Comparison of ENCODE assay signal across 8 cellular contexts in the genomic region with DNA sequence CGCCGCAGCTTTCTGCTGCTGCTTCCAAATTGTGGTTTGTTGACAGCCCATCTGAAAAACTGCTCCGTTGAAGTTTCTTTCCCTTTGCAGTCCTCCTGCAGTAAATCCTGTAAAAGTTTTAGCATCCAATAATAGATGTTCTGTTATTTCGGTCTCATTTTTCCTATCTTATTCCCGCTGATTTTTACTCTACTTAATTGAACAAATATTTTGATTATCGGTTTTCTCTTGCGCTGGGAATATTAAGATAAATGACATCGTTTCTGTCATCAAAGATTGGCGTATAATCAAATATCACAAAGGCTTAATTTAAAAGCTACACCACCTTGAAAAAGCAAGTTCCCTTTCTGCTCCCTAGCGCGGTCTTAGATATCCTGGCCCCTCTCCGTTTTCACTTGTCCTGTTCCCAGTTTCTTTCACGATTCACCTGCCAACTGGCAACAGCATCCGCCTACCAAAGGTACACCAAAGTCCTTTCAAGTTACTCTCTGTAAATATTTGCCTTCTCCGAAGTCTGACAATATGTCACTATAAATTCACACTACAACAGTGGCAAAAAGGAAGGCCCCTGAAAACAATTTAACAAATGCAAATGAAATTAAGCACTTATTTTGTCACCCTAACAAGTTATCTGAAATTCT. TPM values are rescaled to one million over a fixed set of nuclear protein-coding genes. Genes with fewer than 3 reads are reported as not detected.
DNase-seq lines count a peak whose midpoint lies in the region; ATAC-seq and TF ChIP-seq lines count a peak whose summit lies in the region.

No MANE protein-coding gene starts in this region.

- H3K4me1 ChIP-seq in left ventricle myocardium inferior = peaks cover 55% of the 10 kb centered on the region
- peaks cover 30% of the 10 kb centered on the region for H3K4me1 ChIP-seq in iPS-15b (ENCODE audit: control insufficient read depth, insufficient read depth, low read length)
- peaks cover 19 to 47% (median 39%) of the 10 kb centered on the region in 6 donors for H3K4me1 ChIP-seq in spleen

- peak overlapping the region; percentile 30 for H3K9ac ChIP-seq in iPS-15b (ENCODE audit: low read depth, low read length)

- H3K9me3 Mint-ChIP-seq in activated CD4-positive, alpha-beta memory T cell treated with anti-CD3 and anti-CD28 coated beads for 36 hours = no peaks in the 10 kb centered on the region

- H3K27me3 Mint-ChIP-seq in activated CD4-positive, alpha-beta memory T cell treated with anti-CD3 and anti-CD28 coated beads for 36 hours = no peaks in the 10 kb centered on the region

- 21 to 38% (median 26%) methylated on average over 15 of the region's 15 CpGs for WGBS in spleen, 5 donors

- intact Hi-C loops in left ventricle myocardium inferior (cut with micrococcal nuclease) = no loop called here
- intact Hi-C loops in Right ventricle myocardium inferior (cut with DNase I) = no loop called here
- intact Hi-C loops in activated CD4-positive, alpha-beta memory T cell treated with anti-CD3 and anti-CD28 coated beads for 36 hours (cut with micrococcal nuclease) = loop anchor here (2.0 to 5.0 kb wide), 5 partner anchors 79 to 410 kb away; a partner anchor contains a TSS
- intact Hi-C loops in spleen (cut with DNase I; ENCODE audit: low total_unique reads) = no loop called here

- no peaks in the 10 kb centered on the region for H3K36me3 ChIP-seq in left ventricle myocardium inferior
- H3K36me3 ChIP-seq in iPS-15b (ENCODE audit: control insufficient read depth, insufficient read depth, low read length) = no peaks in the 10 kb centered on the region
- no peaks in the 10 kb centered on the region for H3K36me3 ChIP-seq in spleen

- peak overlapping the region; percentile 88 for H3K4me3 Mint-ChIP-seq in activated CD4-positive, alpha-beta memory T cell treated with anti-CD3 and anti-CD28 coated beads for 36 hours

- TF ChIP-seq POLR2A in spleen (IDR thresholded peaks at IDR 0.05) = no peak

- no peaks in the 10 kb centered on the region for H3K9me3 ChIP-seq in left ventricle myocardium inferior (replicated peaks)
- no peaks in the 10 kb centered on the region for H3K9me3 ChIP-seq in iPS-15b (ENCODE audit: control insufficient read depth, insufficient read depth, low read length)
- H3K9me3 ChIP-seq in spleen = no peaks in the 10 kb centered on the region

- ATAC-seq in Right ventricle myocardium inferior = no peak
- ATAC-seq in HG03442 (IDR thresholded peaks at IDR 0.05; ENCODE audit: unreplicated experiment) = no peak
- ATAC-seq in GM19324 (IDR thresholded peaks at IDR 0.05; ENCODE audit: low FRiP score, unreplicated experiment) = no peak

- peak overlapping the region; percentile 91 for H3K27ac Mint-ChIP-seq in activated CD4-positive, alpha-beta memory T cell treated with anti-CD3 and anti-CD28 coated beads for 36 hours

- POLR2A ChIA-PET in activated CD4-positive, alpha-beta memory T cell treated with anti-CD3 and anti-CD28 coated beads for 36 hours (lab: Charles Lee) = no interaction called here

- H3K4me1 Mint-ChIP-seq in activated CD4-positive, alpha-beta memory T cell treated with anti-CD3 and anti-CD28 coated beads for 36 hours (ENCODE audit: low read depth) = peaks cover 36% of the 10 kb centered on the region

- no peaks in the 10 kb centered on the region for H3K36me3 Mint-ChIP-seq in activated CD4-positive, alpha-beta memory T cell treated with anti-CD3 and anti-CD28 coated beads for 36 hours

- H3K27me3 ChIP-seq in left ventricle myocardium inferior (ENCODE audit: low read depth) (no peaks in the 10 kb centered on the region), iPS-15b (ENCODE audit: control insufficient read depth, insufficient read depth, low read length) (no peaks in the 10 kb centered on the region), spleen (replicated peaks in 1 of 7) (no peaks in the 10 kb centered on the region)

- H3K4me3 ChIP-seq in left ventricle myocardium inferior (peak overlapping the region; percentile 100), iPS-15b (ENCODE audit: low read depth, low read length) (peak overlapping the region; percentile 86), spleen (peak overlapping the region; percentile 50 to 100 (median 87))

- H3K27ac ChIP-seq in left ventricle myocardium inferior (replicated peaks) = peak overlapping the region; percentile 98
- H3K27ac ChIP-seq in spleen = peak overlapping the region; percentile 85 to 97 (median 95)

- CTCF ChIA-PET in activated CD4-positive, alpha-beta memory T cell treated with anti-CD3 and anti-CD28 coated beads for 36 hours (lab: Charles Lee) = interaction anchor here (0.6 kb wide), 1 partner anchor 582 kb away, joined by 3 read pairs; no protein-coding TSS in a partner anchor

- DNase-seq in left ventricle myocardium inferior = no peak
- no peak for DNase-seq in Right ventricle myocardium inferior (ENCODE audit: missing footprints)
- DNase-seq in activated CD4-positive, alpha-beta memory T cell treated with anti-CD3 and anti-CD28 coated beads for 36 hours = no peak
- no peak for DNase-seq in spleen
- DNase-seq in stimulated activated CD4-positive, alpha-beta T cell treated with anti-CD3 and anti-CD28 coated beads, Interleukin-4, amount 100 ng/mL, for 1 hour = no peak

- no peak for TF ChIP-seq CTCF in left ventricle myocardium inferior (IDR thresholded peaks at IDR 0.05; ENCODE audit: borderline replicate concordance)
- TF ChIP-seq CTCF in spleen (IDR thresholded peaks at IDR 0.05 in 8 of 11, conservative IDR thresholded peaks at IDR 0.05 in 3 of 11) = no peak

RNA-seq across cellular contexts. Expression of a gene that starts 1.0 kb away (rescaled TPM):
- total RNA-seq in left ventricle myocardium inferior = 55.2 TPM
- 39.8 TPM for total RNA-seq in Right ventricle myocardium inferior
- total RNA-seq in activated CD4-positive, alpha-beta memory T cell treated with anti-CD3 and anti-CD28 coated beads for 36 hours = 10 to 100 TPM; 22.3 to 25.0 TPM
- 10 to 100 TPM; 24.9 to 33.3 (median 29.5) TPM for total RNA-seq in spleen
- polyA plus RNA-seq in spleen = 1 to 10 TPM; 2.2 to 4.3 (median 2.9) TPM
